ENCODE assay signal across 17 cellular contexts in the genomic region with DNA sequence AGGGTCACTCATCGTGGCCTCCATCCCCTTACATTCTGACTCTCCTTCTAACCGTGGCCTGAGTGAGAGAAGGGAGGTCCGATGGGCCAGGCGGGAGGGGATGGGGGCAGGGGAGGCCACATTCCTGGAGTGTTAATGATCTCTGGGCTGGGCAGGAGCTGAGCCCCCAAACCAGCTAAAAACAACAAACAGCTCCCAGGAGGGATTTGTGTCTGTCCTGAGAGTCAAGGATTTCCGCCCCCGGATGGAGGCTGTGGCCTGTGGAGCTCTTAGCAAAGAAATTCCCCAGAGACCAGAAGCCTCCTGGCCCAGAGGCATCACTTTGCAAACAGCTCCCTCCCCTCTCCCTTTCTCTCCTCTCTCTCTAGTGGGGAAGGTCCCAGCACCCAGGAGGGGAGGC. TPM values are rescaled to one million over a fixed set of nuclear protein-coding genes. Genes with fewer than 3 reads are reported as not detected.
A peak's percentile ranks its signal among the peaks of the same experiment; 100 is the strongest.
DNase-seq lines count a peak whose midpoint lies in the region; TF ChIP-seq lines count a peak whose summit lies in the region.
"Had no signal": no experiment of that assay in that cellular context is flagged by ENCODE, and none has a peak within 500 bp of the region (broad histone marks: within the 10 kb centered on the region; RNA-seq: fewer than 3 reads in every experiment).

No MANE protein-coding gene starts in this region.

- H3K27ac ChIP-seq in osteoblast (ENCODE audit: low read depth, low read length) = no peak overlapping the region
- H3K27ac ChIP-seq: gastrocnemius medialis, thyroid gland had no signal

- no peaks in the 10 kb centered on the region for H3K36me3 ChIP-seq in osteoblast (ENCODE audit: insufficient read depth, low read length)
- H3K36me3 ChIP-seq: thyroid gland had no signal

- no peaks in the 10 kb centered on the region for H3K27me3 ChIP-seq in osteoblast (ENCODE audit: insufficient read depth, low read length)
- H3K27me3 ChIP-seq: gastrocnemius medialis, thyroid gland had no signal

- peaks cover 0 to 3% (median 2%) of the 10 kb centered on the region in 3 donors for H3K27me3 Mint-ChIP-seq in immature natural killer cell (ENCODE audit: low read depth in 3 of 3)

- H3K4me2 ChIP-seq in osteoblast (ENCODE audit: insufficient read depth, low read length) = peak overlapping the region; percentile 40

- H3K9me3 ChIP-seq in osteoblast (ENCODE audit: low read depth, low read length) = no peaks in the 10 kb centered on the region
- H3K9me3 ChIP-seq: gastrocnemius medialis, thyroid gland had no signal

- DNase-seq in EL (peak; percentile 82), NCI-H69 (lab: John Stamatoyannopoulos, UW) (peak; percentile 30), fibroblast of peridontal ligament (ENCODE audit: extremely low read depth) (peak; percentile 40), osteoblast (ENCODE audit: insufficient read length, low spot score, missing footprints) (peak; percentile 98), HuH-7.5 (ENCODE audit: low spot score) (no peak), SKM-1 (lab: John Stamatoyannopoulos, UW; ENCODE audit: unreplicated experiment) (no peak), immature natural killer cell (no peak)
- DNase-seq: activated CD8-positive, alpha-beta memory T cell treated with anti-CD3 and anti-CD28 coated beads, Interleukin-2, amount 50 U/mL, for 4 hours; activated naive CD8-positive, alpha-beta T cell treated with anti-CD3 and anti-CD28 coated beads, Interleukin-2, amount 10 ng/mL, durations not matched to agents 7 days and 5 days; gastrocnemius medialis; left cardiac atrium; MM.1S; NCI-H446 treated with DMSO at 0.1 percent for 48 hours; thyroid gland had no signal

- no peaks in the 10 kb centered on the region for H3K79me2 ChIP-seq in osteoblast (ENCODE audit: insufficient read depth, low read length)

- H2AFZ ChIP-seq in osteoblast (ENCODE audit: low read length) = no peak overlapping the region

- H3K36me3 Mint-ChIP-seq in immature natural killer cell = no peaks in the 10 kb centered on the region
- H3K36me3 Mint-ChIP-seq: activated naive CD8-positive, alpha-beta T cell treated with anti-CD3 and anti-CD28 coated beads, Interleukin-2, amount 10 ng/mL, durations not matched to agents 7 days and 5 days had no signal

- H3K4me1 Mint-ChIP-seq in immature natural killer cell = no peaks in the 10 kb centered on the region
- H3K4me1 Mint-ChIP-seq: nephron had no signal

- H3K27ac Mint-ChIP-seq in immature natural killer cell = no peak overlapping the region
- H3K27ac Mint-ChIP-seq: activated naive CD8-positive, alpha-beta T cell treated with anti-CD3 and anti-CD28 coated beads, Interleukin-2, amount 10 ng/mL, durations not matched to agents 7 days and 5 days; dendritic cell treated with granulocyte-macrophage colony-stimulating factor and Interleukin-4, amounts not matched to agents 40 ng/mL and 50 ng/mL, for 4 days had no signal

- H3K4me3 ChIP-seq in osteoblast (ENCODE audit: insufficient read depth, low read length) = no peak overlapping the region
- H3K4me3 ChIP-seq: gastrocnemius medialis, thyroid gland had no signal

- H3K4me1 ChIP-seq in osteoblast (ENCODE audit: insufficient read depth, low read length) = peaks cover 17% of the 10 kb centered on the region
- H3K4me1 ChIP-seq: gastrocnemius medialis, thyroid gland had no signal

- H3K4me3 Mint-ChIP-seq in immature natural killer cell = no peak overlapping the region
- H3K4me3 Mint-ChIP-seq: activated naive CD8-positive, alpha-beta T cell treated with anti-CD3 and anti-CD28 coated beads, Interleukin-2, amount 10 ng/mL, durations not matched to agents 7 days and 5 days; dendritic cell treated with granulocyte-macrophage colony-stimulating factor and Interleukin-4, amounts not matched to agents 40 ng/mL and 50 ng/mL, for 4 days; nephron had no signal

- no peaks in the 10 kb centered on the region for H3K9me3 Mint-ChIP-seq in immature natural killer cell
- H3K9me3 Mint-ChIP-seq: activated naive CD8-positive, alpha-beta T cell treated with anti-CD3 and anti-CD28 coated beads, Interleukin-2, amount 10 ng/mL, durations not matched to agents 7 days and 5 days; dendritic cell treated with granulocyte-macrophage colony-stimulating factor and Interleukin-4, amounts not matched to agents 40 ng/mL and 50 ng/mL, for 4 days; nephron had no signal

- TF ChIP-seq CTCF in osteoblast (IDR thresholded peaks at IDR 0.05; ENCODE audit: extremely low read depth, low read depth, low read length) = no peak

- peaks cover 8% of the 10 kb centered on the region for H4K20me1 ChIP-seq in osteoblast (ENCODE audit: insufficient read depth, low read length)

RNA-seq across cellular contexts. Expression of a gene that starts 23.5 kb away (rescaled TPM):
- not detected in 2 replicates for total RNA-seq in osteoblast
- not detected for polyA plus RNA-seq in immature natural killer cell
- total RNA-seq: activated naive CD8-positive, alpha-beta T cell treated with anti-CD3 and anti-CD28 coated beads, Interleukin-2, amount 10 ng/mL, durations not matched to agents 7 days and 5 days; gastrocnemius medialis; left cardiac atrium; RPMI7951 had no signal

RNA-seq across cellular contexts. Expression of a gene that starts 53.6 kb away (rescaled TPM):
- 17.0 and 19.2 TPM in 2 replicates for total RNA-seq in osteoblast
- polyA plus RNA-seq in immature natural killer cell = 1 to 10 TPM; 1.2 to 2.2 (median 1.4) TPM

Comparison
In these comparisons a context has a peak if more than half of its experiments do, and no peak if none do; other contexts are left out.
1. DNase-seq: peak in EL (single experiment), NCI-H69 (single experiment), fibroblast of peridontal ligament (single experiment) and osteoblast (single experiment); none in HuH-7.5 (single experiment), SKM-1 (single experiment) and immature natural killer cell (0 of 3).